Comparison of ENCODE assay signal across 1 cellular context in genomic region chr11:77125191-77125590, GRCh38.
TF ChIP-seq lines count a peak whose summit lies in the region.

No MANE protein-coding gene starts in this region.

TF ChIP-seq in K562, 482 proteins besides CTCF, POLR2A, EP300 and RAD21:
- TF ChIP-seq PYGO2 (tag; IDR thresholded peaks at IDR 0.05) = no peak
- TF ChIP-seq NFIC (IDR thresholded peaks at IDR 0.05) = peak; percentile 28; the same call in 1 of the 2 replicates
- no peak for TF ChIP-seq RAD51 (IDR thresholded peaks at IDR 0.05; ENCODE audit: borderline replicate concordance, low read depth)
- no peak for TF ChIP-seq BHLHE40 (IDR thresholded peaks at IDR 0.05; ENCODE audit: low read length)
- no peak for TF ChIP-seq ELF2 (CRISPR knock-in tag; IDR thresholded peaks at IDR 0.05)
